26 cellular contexts compared by ENCODE assay signal in the genomic region with DNA sequence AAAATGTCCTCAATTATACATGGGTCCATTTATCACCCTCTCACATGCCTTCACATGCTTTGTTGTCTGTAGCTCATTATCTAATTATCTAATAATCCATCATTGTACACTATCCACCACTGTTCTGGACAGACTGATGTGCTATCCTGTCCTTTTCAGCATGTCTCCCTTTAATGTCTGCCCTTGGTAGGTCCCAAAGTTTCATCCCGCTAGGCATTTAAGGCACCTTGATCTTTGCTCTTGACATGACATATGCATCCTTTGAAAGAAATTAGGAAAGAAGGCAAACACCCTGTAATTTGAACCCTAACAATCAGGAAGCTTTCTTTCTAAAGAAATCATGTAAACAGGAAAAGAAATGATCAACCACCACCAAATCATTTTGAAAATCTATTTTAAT.
"Had no signal": no experiment of that assay in that cellular context is flagged by ENCODE, and none has a peak within 500 bp of the region (broad histone marks: within the 10 kb centered on the region; RNA-seq: fewer than 3 reads in every experiment).

No MANE protein-coding gene starts in this region.

- H3K9me3 ChIP-seq: esophagus squamous epithelium, left lung, mucosa of descending colon, testis, transverse colon had no signal

- H3K4me3 Mint-ChIP-seq: activated CD8-positive, alpha-beta T cell treated with anti-CD3 and anti-CD28 coated beads for 36 hours; activated naive CD8-positive, alpha-beta T cell; natural killer cell treated with Interleukin-12 subunit alpha and Interleukin-12 subunit beta and Interleukin-15 and Interleukin-18, amount 100 ng/mL, for 72 hours had no signal

- H3K9me3 Mint-ChIP-seq: activated CD8-positive, alpha-beta T cell treated with anti-CD3 and anti-CD28 coated beads for 36 hours; natural killer cell treated with Interleukin-12 subunit alpha and Interleukin-12 subunit beta and Interleukin-15 and Interleukin-18, amount 100 ng/mL, for 72 hours had no signal

- ATAC-seq: activated CD8-positive, alpha-beta T cell treated with anti-CD3 and anti-CD28 coated beads for 36 hours; left lung; mucosa of descending colon; natural killer cell treated with Interleukin-12 subunit alpha and Interleukin-12 subunit beta and Interleukin-15 and Interleukin-18, amount 100 ng/mL, for 72 hours; right cardiac atrium had no signal

- DNase-seq: activated CD4-positive, alpha-beta T cell treated with anti-CD3 and anti-CD28 coated beads for 48 hours; activated CD8-positive, alpha-beta T cell treated with anti-CD3 and anti-CD28 coated beads for 36 hours; activated effector memory CD4-positive, alpha-beta T cell treated with Interleukin-2 at 50 U/mL for 16 hours; activated naive CD4-positive, alpha-beta T cell treated with Interleukin-2 at 50 U/mL for 16 hours; activated T-cell treated with anti-CD3 and anti-CD28 coated beads, Interleukin-2, amount 50 U/mL, for 48 hours; anterior cingulate cortex; dermis blood vessel endothelial cell; effector CD4-positive, alpha-beta T cell; esophagus squamous epithelium; foreskin melanocyte; left lung; mesendoderm; mucosa of descending colon; posterior cingulate gyrus; right cardiac atrium; spleen; stimulated activated naive CD4-positive, alpha-beta T cell; SW 1271; T-helper 9 cell; testis; transverse colon had no signal

- H3K4me1 ChIP-seq: testis had no signal

- H3K36me3 ChIP-seq: esophagus squamous epithelium, left lung, transverse colon had no signal

- H3K27me3 ChIP-seq: esophagus squamous epithelium, testis had no signal

- H3K27ac Mint-ChIP-seq: activated CD8-positive, alpha-beta T cell treated with anti-CD3 and anti-CD28 coated beads for 36 hours; activated naive CD8-positive, alpha-beta T cell; natural killer cell treated with Interleukin-12 subunit alpha and Interleukin-12 subunit beta and Interleukin-15 and Interleukin-18, amount 100 ng/mL, for 72 hours had no signal

- H3K4me3 ChIP-seq: esophagus squamous epithelium, left lung, lung, mucosa of descending colon, spleen, testis, transverse colon had no signal

- H3K36me3 Mint-ChIP-seq: natural killer cell treated with Interleukin-12 subunit alpha and Interleukin-12 subunit beta and Interleukin-15 and Interleukin-18, amount 100 ng/mL, for 72 hours had no signal

- H3K27ac ChIP-seq: epithelial cell of prostate, esophagus squamous epithelium, left lung, testis, transverse colon, VCaP had no signal

- H3K27me3 Mint-ChIP-seq: activated naive CD8-positive, alpha-beta T cell had no signal
